ENCODE assay signal across 21 cellular contexts in the genomic region with DNA sequence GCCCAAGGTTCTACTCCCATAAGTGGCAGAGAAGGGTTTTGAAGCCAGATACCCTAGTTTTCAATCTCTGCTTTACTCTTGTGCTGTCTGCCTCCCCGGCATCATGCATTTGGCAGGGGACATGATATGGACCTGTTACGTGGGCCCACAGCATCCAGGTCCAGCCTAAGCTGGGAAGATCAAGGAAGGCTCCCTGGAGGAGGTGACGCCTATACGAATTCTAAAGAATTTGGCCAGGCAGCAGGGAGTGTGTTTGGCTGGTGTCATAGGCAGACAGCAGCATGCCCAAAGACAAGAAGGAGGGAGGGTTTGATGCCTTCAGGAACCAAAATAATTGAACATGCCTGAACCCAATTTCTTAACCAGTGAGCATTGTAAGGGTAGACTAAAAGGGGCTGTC. TPM values are rescaled to one million over a fixed set of nuclear protein-coding genes. Genes with fewer than 3 reads are reported as not detected.
DNase-seq lines count a peak whose midpoint lies in the region; ATAC-seq and TF ChIP-seq lines count a peak whose summit lies in the region.
"Had no signal": no experiment of that assay in that cellular context is flagged by ENCODE, and none has a peak within 500 bp of the region (broad histone marks: within the 10 kb centered on the region; RNA-seq: fewer than 3 reads in every experiment).

No MANE protein-coding gene starts in this region.

- H3K27me3 ChIP-seq in left ventricle myocardium inferior (ENCODE audit: low read depth) (no peaks in the 10 kb centered on the region), esophagus muscularis mucosa (no peaks in the 10 kb centered on the region), parathyroid adenoma (ENCODE audit: control insufficient read depth, insufficient read depth, low read length) (no peaks in the 10 kb centered on the region), uterus (no peaks in the 10 kb centered on the region), Caco-2 (replicated peaks; ENCODE audit: control insufficient read depth, insufficient read depth, low read length) (no peaks in the 10 kb centered on the region), tibial artery (no peaks in the 10 kb centered on the region)
- no peaks in the 10 kb centered on the region for H3K27me3 ChIP-seq in CD4-positive, alpha-beta memory T cell (ENCODE audit: insufficient read depth, low read length)
- H3K27me3 ChIP-seq: BE2C, body of pancreas had no signal

- H3K36me3 ChIP-seq in left ventricle myocardium inferior (no peaks in the 10 kb centered on the region), esophagus muscularis mucosa (peaks cover 0 to 38% (median 8%) of the 10 kb centered on the region in 4 donors), parathyroid adenoma (ENCODE audit: control insufficient read depth, insufficient read depth, low read length) (no peaks in the 10 kb centered on the region), uterus (no peaks in the 10 kb centered on the region), Caco-2 (ENCODE audit: control insufficient read depth, insufficient read depth, low read length) (peaks cover under 1% of the 10 kb centered on the region), tibial artery (no peaks in the 10 kb centered on the region)
- no peaks in the 10 kb centered on the region for H3K36me3 ChIP-seq in CD4-positive, alpha-beta memory T cell (ENCODE audit: insufficient read depth, low read length)
- H3K36me3 ChIP-seq: BE2C had no signal

- no peak for TF ChIP-seq EP300 in esophagus muscularis mucosa (IDR thresholded peaks at IDR 0.05)

- H3K9me3 Mint-ChIP-seq in Caco-2 (ENCODE audit: unreplicated experiment), result no peaks in the 10 kb centered on the region
- H3K9me3 Mint-ChIP-seq in CD4-positive, alpha-beta memory T cell, result no peaks in the 10 kb centered on the region
- H3K9me3 Mint-ChIP-seq: activated CD8-positive, alpha-beta T cell treated with anti-CD3 and anti-CD28 coated beads for 36 hours; activated naive CD8-positive, alpha-beta T cell treated with anti-CD3 and anti-CD28 coated beads, Interleukin-2, amount 10 ng/mL, durations not matched to agents 7 days and 5 days had no signal

- H3K27ac ChIP-seq in left ventricle myocardium inferior (replicated peaks) (peak overlapping the region; percentile 49), esophagus muscularis mucosa (replicated peaks in 1 of 4) (peak overlapping the region; percentile 87 to 98 (median 93)), parathyroid adenoma (peak overlapping the region; percentile 25), uterus (peak overlapping the region; percentile 98), tibial artery (peak overlapping the region in 1 of 2 donors; percentile 5)
- no peak overlapping the region for H3K27ac ChIP-seq in CD4-positive, alpha-beta memory T cell (ENCODE audit: low read depth, low read length)
- H3K27ac ChIP-seq: body of pancreas had no signal

- peaks cover 68% of the 10 kb centered on the region for H3K36me3 Mint-ChIP-seq in Caco-2 (ENCODE audit: insufficient read depth, unreplicated experiment)
- no peaks in the 10 kb centered on the region for H3K36me3 Mint-ChIP-seq in CD4-positive, alpha-beta memory T cell
- H3K36me3 Mint-ChIP-seq: activated naive CD8-positive, alpha-beta T cell treated with anti-CD3 and anti-CD28 coated beads, Interleukin-2, amount 10 ng/mL, durations not matched to agents 7 days and 5 days had no signal

- 51% methylated on average over 4 of the region's 4 CpGs for WGBS in esophagus muscularis mucosa

- no peak overlapping the region for H2AFZ ChIP-seq in parathyroid adenoma

- H3K4me2 ChIP-seq in parathyroid adenoma (ENCODE audit: low read length), result no peak overlapping the region

- no peaks in the 10 kb centered on the region for H3K27me3 Mint-ChIP-seq in Caco-2 (ENCODE audit: insufficient read depth, unreplicated experiment)
- peaks cover 0 to 3% of the 10 kb centered on the region in 2 donors for H3K27me3 Mint-ChIP-seq in CD4-positive, alpha-beta memory T cell
- H3K27me3 Mint-ChIP-seq: activated naive CD8-positive, alpha-beta T cell treated with anti-CD3 and anti-CD28 coated beads, Interleukin-2, amount 10 ng/mL, durations not matched to agents 7 days and 5 days had no signal

- no peak for ATAC-seq in Right ventricle myocardium inferior
- ATAC-seq: activated CD8-positive, alpha-beta T cell treated with anti-CD3 and anti-CD28 coated beads for 36 hours; body of pancreas; stimulated activated naive CD8-positive, alpha-beta T cell treated with anti-CD3 and anti-CD28 coated beads, Interleukin-15, Interleukin-2, amounts not matched to agents 100 U/mL and 50 U/mL, for 24 hours had no signal

- BruUV-seq in Caco-2 (replicated peaks; lab: Mats Ljungman, UMichigan), result no TSS peak

- TF ChIP-seq POLR2A in esophagus muscularis mucosa (IDR thresholded peaks at IDR 0.05; ENCODE audit: low read depth), result no peak
- TF ChIP-seq POLR2A in uterus (IDR thresholded peaks at IDR 0.05), result no peak

- H3K4me1 Mint-ChIP-seq in Caco-2 (ENCODE audit: low read depth, unreplicated experiment), result peaks cover 27% of the 10 kb centered on the region
- peaks cover 7 to 12% (median 9%) of the 10 kb centered on the region in 4 donors for H3K4me1 Mint-ChIP-seq in CD4-positive, alpha-beta memory T cell

- no peak overlapping the region for H3K27ac Mint-ChIP-seq in Caco-2 (ENCODE audit: unreplicated experiment)
- no peak overlapping the region for H3K27ac Mint-ChIP-seq in CD4-positive, alpha-beta memory T cell
- H3K27ac Mint-ChIP-seq: activated CD8-positive, alpha-beta T cell treated with anti-CD3 and anti-CD28 coated beads for 36 hours; activated naive CD8-positive, alpha-beta T cell treated with anti-CD3 and anti-CD28 coated beads, Interleukin-2, amount 10 ng/mL, durations not matched to agents 7 days and 5 days had no signal

- H3K79me2 ChIP-seq in parathyroid adenoma, result no peaks in the 10 kb centered on the region

- H3K4me1 ChIP-seq in left ventricle myocardium inferior, result peaks cover 76% of the 10 kb centered on the region
- peaks cover 69 to 100% (median 100%) of the 10 kb centered on the region in 4 donors for H3K4me1 ChIP-seq in esophagus muscularis mucosa
- peaks cover 2% of the 10 kb centered on the region for H3K4me1 ChIP-seq in parathyroid adenoma
- peaks cover 36 to 54% of the 10 kb centered on the region in 2 donors for H3K4me1 ChIP-seq in uterus
- H3K4me1 ChIP-seq in Caco-2, result peaks cover 41% of the 10 kb centered on the region
- H3K4me1 ChIP-seq in CD4-positive, alpha-beta memory T cell (ENCODE audit: insufficient read depth, low read length), result no peaks in the 10 kb centered on the region
- peaks cover 0 to 99% (median 52%) of the 10 kb centered on the region in 4 donors for H3K4me1 ChIP-seq in tibial artery

- H3K4me3 Mint-ChIP-seq in Caco-2 (ENCODE audit: unreplicated experiment), result no peak overlapping the region
- H3K4me3 Mint-ChIP-seq in CD4-positive, alpha-beta memory T cell, result no peak overlapping the region
- H3K4me3 Mint-ChIP-seq: activated CD8-positive, alpha-beta T cell treated with anti-CD3 and anti-CD28 coated beads for 36 hours; activated naive CD8-positive, alpha-beta T cell treated with anti-CD3 and anti-CD28 coated beads, Interleukin-2, amount 10 ng/mL, durations not matched to agents 7 days and 5 days had no signal

- POLR2A ChIA-PET in Caco-2 (lab: Charles Lee), result no interaction called here
- POLR2A ChIA-PET in CD4-positive, alpha-beta memory T cell (lab: Charles Lee; ENCODE audit: partially characterized antibody), result no interaction called here

- CTCF ChIA-PET in Caco-2 (lab: Charles Lee), result no interaction called here
- CTCF ChIA-PET in CD4-positive, alpha-beta memory T cell (lab: Charles Lee; ENCODE audit: partially characterized antibody), result interaction anchor here (1.0 to 1.1 kb wide), 2 partner anchors 9 to 13 kb away, joined by 3 read pairs; no protein-coding TSS in a partner anchor

- DNase-seq in left ventricle myocardium inferior (no peak), Right ventricle myocardium inferior (ENCODE audit: missing footprints) (no peak), esophagus muscularis mucosa (ENCODE audit: extremely low spot score) (no peak), uterus (no peak), Caco-2 (no peak), tibial artery (no peak)
- DNase-seq in CD4-positive, alpha-beta memory T cell, result no peak
- DNase-seq: activated CD4-positive, CD25-positive, alpha-beta regulatory T cell treated with anti-CD3 and anti-CD28 coated beads, Interleukin-2, amount 50 U/mL, for 72 hours; activated CD8-positive, alpha-beta T cell treated with anti-CD3 and anti-CD28 coated beads for 36 hours; activated effector memory CD4-positive, alpha-beta T cell treated with anti-CD3 and anti-CD28 coated beads, Interleukin-2, amount 50 U/mL, for 16 hours; activated naive CD8-positive, alpha-beta T cell treated with anti-CD3 and anti-CD28 coated beads, Interleukin-2, amount 10 ng/mL, durations not matched to agents 7 days and 5 days; BE2C; effector CD8-positive, alpha-beta T cell; H7; islet precursor cell; NCI-H187 treated with DMSO at 0.1 percent for 48 hours; retina; stimulated activated naive CD8-positive, alpha-beta T cell treated with anti-CD3 and anti-CD28 coated beads, Interleukin-15, Interleukin-2, amounts not matched to agents 100 U/mL and 50 U/mL, for 24 hours; T-helper 1 cell had no signal

- H3K9ac ChIP-seq in parathyroid adenoma, result no peak overlapping the region

- TF ChIP-seq CTCF in left ventricle myocardium inferior (IDR thresholded peaks at IDR 0.05; ENCODE audit: borderline replicate concordance) (no peak), esophagus muscularis mucosa (IDR thresholded peaks at IDR 0.05) (no peak), parathyroid adenoma (IDR thresholded peaks at IDR 0.05) (no peak), uterus (IDR thresholded peaks at IDR 0.05) (no peak), Caco-2 (IDR thresholded peaks at IDR 0.05; ENCODE audit: insufficient read depth in 1 of 2, low read depth in 1 of 2, low read length in 1 of 2, severe bottlenecking in 1 of 2, unreplicated experiment in 1 of 2) (no peak), tibial artery (IDR thresholded peaks at IDR 0.05) (no peak)

- intact Hi-C loops in left ventricle myocardium inferior (cut with micrococcal nuclease), result no loop called here
- intact Hi-C loops in Right ventricle myocardium inferior (cut with DNase I), result no loop called here
- intact Hi-C loops in esophagus muscularis mucosa (cut with DNase I), result no loop called here
- intact Hi-C loops in uterus (cut with DNase I; ENCODE audit: low total_unique reads), result no loop called here
- intact Hi-C loops in Caco-2 (cut with micrococcal nuclease; ENCODE audit: unreplicated experiment), result no loop called here
- intact Hi-C loops in CD4-positive, alpha-beta memory T cell (cut with micrococcal nuclease), result no loop called here
- intact Hi-C loops in tibial artery (cut with DNase I; ENCODE audit: low total_unique reads), result no loop called here

- H3K4me3 ChIP-seq in left ventricle myocardium inferior (no peak overlapping the region), esophagus muscularis mucosa (peak overlapping the region in 2 of 4 donors; percentile 6 to 19), parathyroid adenoma (ENCODE audit: low read depth, low read length) (no peak overlapping the region), uterus (no peak overlapping the region), Caco-2 (ENCODE audit: low read depth, low read length) (no peak overlapping the region), tibial artery (no peak overlapping the region)
- H3K4me3 ChIP-seq in CD4-positive, alpha-beta memory T cell (ENCODE audit: low read length in 2 of 2), result no peak overlapping the region
- H3K4me3 ChIP-seq: body of pancreas had no signal

- no peaks in the 10 kb centered on the region for H3K9me3 ChIP-seq in left ventricle myocardium inferior (replicated peaks)
- no peaks in the 10 kb centered on the region for H3K9me3 ChIP-seq in esophagus muscularis mucosa
- no peaks in the 10 kb centered on the region for H3K9me3 ChIP-seq in parathyroid adenoma (ENCODE audit: control insufficient read depth, low read length)
- H3K9me3 ChIP-seq in uterus, result no peaks in the 10 kb centered on the region
- no peaks in the 10 kb centered on the region for H3K9me3 ChIP-seq in Caco-2
- no peaks in the 10 kb centered on the region for H3K9me3 ChIP-seq in CD4-positive, alpha-beta memory T cell (ENCODE audit: control insufficient read depth in 1 of 2, low read length in 2 of 2)
- H3K9me3 ChIP-seq in tibial artery, result no peaks in the 10 kb centered on the region
- H3K9me3 ChIP-seq: BE2C, body of pancreas had no signal

RNA-seq across cellular contexts. Expression of a gene that starts 21.2 kb away (rescaled TPM):
- total RNA-seq in left ventricle myocardium inferior, result 7.6 TPM
- total RNA-seq in Right ventricle myocardium inferior, result 7.6 TPM
- total RNA-seq in esophagus muscularis mucosa, result 100 to 1,000 TPM; 195 to 440 (median 314) TPM
- 100 to 1,000 TPM in 3 of 4 donors, 10 to 100 TPM in 1; 35.9 to 156 (median 114) TPM for total RNA-seq in uterus
- total RNA-seq in Caco-2 (2022), result 95.6 and 96.9 TPM in 2 replicates
- total RNA-seq in CD4-positive, alpha-beta memory T cell, result 1 to 10 TPM; 1.1 to 2.1 TPM
- not detected for polyA plus RNA-seq in CD4-positive, alpha-beta memory T cell
